1 cellular context compared by ENCODE assay signal in genomic region chr15:60275624-60276023, GRCh38.
TF ChIP-seq lines count a peak whose summit lies in the region.

No MANE protein-coding gene starts in this region.

TF ChIP-seq in GM23338, 12 proteins besides CTCF, POLR2A, EP300 and RAD21 (continued from another document):
- TF ChIP-seq REST (IDR thresholded peaks at IDR 0.05; ENCODE audit: unreplicated experiment) (no peak), CREB1 (CRISPR knock-in tag; IDR thresholded peaks at IDR 0.05; ENCODE audit: low read depth) (no peak), POLR2AphosphoS5 (IDR thresholded peaks at IDR 0.05; ENCODE audit: low read depth) (no peak), EZH2phosphoT487 (IDR thresholded peaks at IDR 0.05; ENCODE audit: unreplicated experiment) (no peak), ZNF114 (CRISPR knock-in tag; IDR thresholded peaks at IDR 0.05) (no peak), ETS1 (IDR thresholded peaks at IDR 0.05) (no peak), EZH2 (IDR thresholded peaks at IDR 0.05; ENCODE audit: low read depth, unreplicated experiment) (no peak), ZNF331 (CRISPR knock-in tag; IDR thresholded peaks at IDR 0.05; ENCODE audit: low read depth) (no peak), JUNB (IDR thresholded peaks at IDR 0.05; ENCODE audit: unreplicated experiment) (no peak), ZNF462 (CRISPR knock-in tag; IDR thresholded peaks at IDR 0.05) (no peak)
